ENCODE assay signal across 8 cellular contexts in the genomic region with DNA sequence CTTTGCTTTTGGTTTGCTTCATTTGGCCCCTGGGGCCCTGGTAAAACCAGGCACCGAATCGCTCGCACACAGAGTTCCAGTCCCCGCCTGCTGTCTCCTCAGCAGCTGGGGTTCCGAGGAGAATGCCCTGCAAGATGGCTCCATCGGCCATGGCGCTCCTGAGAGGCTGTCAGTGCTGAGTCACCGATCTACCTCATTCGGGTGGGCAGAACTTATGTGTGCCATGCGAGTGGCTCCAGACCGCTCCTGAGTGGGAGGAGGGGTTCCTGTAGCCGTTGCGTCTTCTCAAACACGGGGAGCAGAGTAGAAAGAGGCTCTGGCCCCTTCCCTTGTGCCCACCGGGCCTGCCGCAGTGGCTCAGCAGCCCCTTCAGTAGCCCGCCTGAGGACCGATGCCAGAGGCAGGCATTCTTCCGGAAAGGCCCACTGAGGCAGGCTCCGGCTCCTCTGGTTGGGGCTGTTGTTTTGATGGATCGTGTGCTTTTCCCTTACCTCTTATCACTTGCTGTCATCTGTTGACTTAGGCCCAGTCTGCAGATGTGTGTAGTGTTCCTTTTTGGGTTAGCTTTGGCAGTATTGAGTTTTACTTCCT. TPM values are rescaled to one million over a fixed set of nuclear protein-coding genes. Genes with fewer than 3 reads are reported as not detected.
DNase-seq lines count a peak whose midpoint lies in the region; ATAC-seq and TF ChIP-seq lines count a peak whose summit lies in the region.

No MANE protein-coding gene starts in this region.

- peak overlapping the region; percentile 76 for H3K27ac ChIP-seq in RWPE1

- CTCF ChIA-PET in RWPE1 (lab: Yijun Ruan, JAX), result no interaction called here

- POLR2A ChIA-PET in RWPE1 (lab: Yijun Ruan, JAX; ENCODE audit: low non-redundant PET), result no interaction called here

- intact Hi-C loops in head of caudate nucleus (cut with DNase I), result no loop called here

- ATAC-seq in GM18511 (IDR thresholded peaks at IDR 0.05; ENCODE audit: unreplicated experiment), result peak; percentile 52
- peak; percentile 33 for ATAC-seq in HG03135 (IDR thresholded peaks at IDR 0.05; ENCODE audit: unreplicated experiment)

- DNase-seq in RWPE1 (ENCODE audit: low spot score) (peak; percentile 67), head of caudate nucleus (peak in 41 of 42 donors; percentile 30 to 92 (median 66)), pulmonary artery endothelial cell (ENCODE audit: low read depth, low spot score) (peak; percentile 60), NCI-H1092 (lab: John Stamatoyannopoulos, UW) (no peak), cerebellar cortex (ENCODE audit: low spot score) (no peak)
- peak; percentile 85 for DNase-seq in activated naive CD4-positive, alpha-beta T cell treated with Interleukin-2 at 50 U/mL for 16 hours

- TF ChIP-seq CTCF in RWPE1 (conservative IDR thresholded peaks at IDR 0.05; ENCODE audit: low read depth), result no peak

RNA-seq across cellular contexts. Expression of a gene that starts 0.9 kb away (rescaled TPM):
- 57.7 and 71.3 TPM in 2 replicates for total RNA-seq in pulmonary artery endothelial cell

RNA-seq across cellular contexts. Expression of a gene that starts 6.2 kb away (rescaled TPM):
- total RNA-seq in pulmonary artery endothelial cell, result 78.8 and 91.2 TPM in 2 replicates

RNA-seq across cellular contexts. Expression of a gene that starts 15.3 kb away (rescaled TPM):
- 3.8 and 6.7 TPM in 2 replicates for total RNA-seq in pulmonary artery endothelial cell

RNA-seq across cellular contexts. Expression of a gene that starts 22.9 kb away (rescaled TPM):
- not detected in 2 replicates for total RNA-seq in pulmonary artery endothelial cell

RNA-seq across cellular contexts. Expression of a gene that starts 46.2 kb away (rescaled TPM):
- total RNA-seq in pulmonary artery endothelial cell, result not detected in 2 replicates

Comparison
In these comparisons a context has a peak if more than half of its experiments do, and no peak if none do; other contexts are left out.
1. DNase-seq: peak in RWPE1 (single experiment), activated naive CD4-positive, alpha-beta T cell treated with Interleukin-2 at 50 U/mL for 16 hours (single experiment), head of caudate nucleus (41 of 42) and pulmonary artery endothelial cell (single experiment); none in NCI-H1092 (single experiment) and cerebellar cortex (single experiment).